ENCODE assay signal across 13 cellular contexts in the genomic region with DNA sequence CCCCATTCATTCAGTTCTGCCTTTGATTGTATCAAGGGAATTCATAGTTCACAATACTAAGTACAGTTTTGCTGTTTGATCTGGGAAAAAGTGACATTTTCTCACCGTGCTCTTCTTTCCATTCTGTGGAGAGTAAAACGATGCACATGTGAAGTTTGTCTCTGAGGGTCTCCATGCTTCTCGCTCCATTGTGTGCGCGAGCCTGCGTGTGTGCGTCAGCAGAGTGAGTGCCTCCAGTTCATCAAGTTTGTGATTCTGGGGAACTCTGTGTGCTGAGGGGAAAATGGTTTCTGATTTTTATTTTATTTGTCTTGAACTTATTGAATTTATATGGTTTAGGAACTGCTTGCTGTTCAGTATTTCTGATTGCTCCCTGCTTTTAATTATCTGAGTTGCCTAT. TPM values are rescaled to one million over a fixed set of nuclear protein-coding genes. Genes with fewer than 3 reads are reported as not detected.
DNase-seq lines count a peak whose midpoint lies in the region; ATAC-seq and TF ChIP-seq lines count a peak whose summit lies in the region.
"Had no signal": no experiment of that assay in that cellular context is flagged by ENCODE, and none has a peak within 500 bp of the region (broad histone marks: within the 10 kb centered on the region; RNA-seq: fewer than 3 reads in every experiment).

No MANE protein-coding gene starts in this region.

- H2AFZ ChIP-seq in PC-9, result no peak overlapping the region

- intact Hi-C loops in PC-9 (cut with micrococcal nuclease; ENCODE audit: unreplicated experiment), result no loop called here

- H3K36me3 ChIP-seq in PC-9 (ENCODE audit: low read depth), result peaks cover 3% of the 10 kb centered on the region; the same call in 1 of the 2 replicates

- no peak for TF ChIP-seq CTCF in PC-9 (conservative IDR thresholded peaks at IDR 0.05)
- TF ChIP-seq CTCF in endothelial cell (IDR thresholded peaks at IDR 0.05; ENCODE audit: unreplicated experiment), result no peak

- H3K4me1 Mint-ChIP-seq in activated T-cell treated with anti-CD3 and anti-CD28 coated beads, Interleukin-2, amount 50 U/mL, for 72 hours (ENCODE audit: low read depth), result peaks cover 42% of the 10 kb centered on the region
- H3K4me1 Mint-ChIP-seq in endothelial cell (ENCODE audit: unreplicated experiment), result peaks cover 12% of the 10 kb centered on the region
- peaks cover 41% of the 10 kb centered on the region for H3K4me1 Mint-ChIP-seq in stimulated activated effector memory CD8-positive, alpha-beta T cell treated with anti-CD3 and anti-CD28 coated beads, Interleukin-12 subunit alpha, Interleukin-12 subunit beta, amount 100 ng/mL, for 72 hours

- no peak for ATAC-seq in activated T-cell treated with anti-CD3 and anti-CD28 coated beads, Interleukin-2, amount 50 U/mL, for 72 hours (replicated peaks in 1 of 2)
- no peak for ATAC-seq in stimulated activated effector memory CD8-positive, alpha-beta T cell treated with anti-CD3 and anti-CD28 coated beads, Interleukin-12 subunit alpha, Interleukin-12 subunit beta, amount 100 ng/mL, for 72 hours
- ATAC-seq in GM18511 (IDR thresholded peaks at IDR 0.05; ENCODE audit: unreplicated experiment) (no peak), HG02885 (IDR thresholded peaks at IDR 0.05; ENCODE audit: poor library complexity, unreplicated experiment) (no peak)
- ATAC-seq: esophagus mucosa had no signal

- H3F3A ChIP-seq in PC-9 (ENCODE audit: insufficient read depth, low read depth), result peaks cover 27% of the 10 kb centered on the region; the same call in 1 of the 2 replicates

- H3K9me3 ChIP-seq in PC-9 (ENCODE audit: insufficient read depth, low read depth), result no peaks in the 10 kb centered on the region

- peak overlapping the region; percentile 90 to 92 for H3K4me3 Mint-ChIP-seq in activated T-cell treated with anti-CD3 and anti-CD28 coated beads, Interleukin-2, amount 50 U/mL, for 72 hours
- peak overlapping the region; percentile 87 for H3K4me3 Mint-ChIP-seq in endothelial cell (ENCODE audit: unreplicated experiment)
- peak overlapping the region; percentile 82 for H3K4me3 Mint-ChIP-seq in stimulated activated effector memory CD8-positive, alpha-beta T cell treated with anti-CD3 and anti-CD28 coated beads, Interleukin-12 subunit alpha, Interleukin-12 subunit beta, amount 100 ng/mL, for 72 hours

- BruUV-seq in PC-9 (replicated peaks; lab: Mats Ljungman, UMichigan), result no TSS peak

- CTCF ChIA-PET in PC-9 (lab: Charles Lee), result interaction anchor here (1.3 kb wide), 1 partner anchor 183 kb away, joined by 4 read pairs; no protein-coding TSS in a partner anchor

- peaks cover 2% of the 10 kb centered on the region in 2 donors for H3K36me3 Mint-ChIP-seq in activated T-cell treated with anti-CD3 and anti-CD28 coated beads, Interleukin-2, amount 50 U/mL, for 72 hours (ENCODE audit: insufficient read depth in 2 of 2)
- H3K36me3 Mint-ChIP-seq in endothelial cell (ENCODE audit: low read depth, unreplicated experiment), result no peaks in the 10 kb centered on the region
- peaks cover 21% of the 10 kb centered on the region for H3K36me3 Mint-ChIP-seq in stimulated activated effector memory CD8-positive, alpha-beta T cell treated with anti-CD3 and anti-CD28 coated beads, Interleukin-12 subunit alpha, Interleukin-12 subunit beta, amount 100 ng/mL, for 72 hours

- H3K79me2 ChIP-seq in PC-9 (ENCODE audit: low read depth), result peaks cover 61% of the 10 kb centered on the region

- H3K27ac ChIP-seq in PC-9, result peak overlapping the region; percentile 85; the same call in 1 of the 2 replicates

- peak in 1 of 2 donors; percentile 11 for DNase-seq in activated T-cell treated with anti-CD3 and anti-CD28 coated beads, Interleukin-2, amount 50 U/mL, for 72 hours
- DNase-seq in activated T-cell treated with anti-CD3 and anti-CD28 coated beads, Interleukin-2, amount 50 U/mL, for 48 hours, result no peak
- DNase-seq in PC-9 (no peak), endothelial cell (ENCODE audit: low spot score) (no peak), NCI-H187 treated with DMSO at 0.1 percent for 48 hours (lab: John Stamatoyannopoulos, UW) (no peak)
- no peak for DNase-seq in stimulated activated effector memory CD8-positive, alpha-beta T cell treated with anti-CD3 and anti-CD28 coated beads, Interleukin-12 subunit alpha, Interleukin-12 subunit beta, amount 100 ng/mL, for 72 hours (ENCODE audit: low spot score in 2 of 2)
- DNase-seq: activated CD4-positive, alpha-beta T cell treated with anti-CD3 and anti-CD28 coated beads, Interleukin-2, amount 50 U/mL, for 48 hours; C1 segment of cervical spinal cord; midbrain; NCI-H510A treated with DMSO at 0.1 percent for 48 hours had no signal

- peak overlapping the region; percentile 80 for H3K27ac Mint-ChIP-seq in activated T-cell treated with anti-CD3 and anti-CD28 coated beads, Interleukin-2, amount 50 U/mL, for 72 hours
- peak overlapping the region; percentile 64 for H3K27ac Mint-ChIP-seq in endothelial cell (ENCODE audit: unreplicated experiment)
- peak overlapping the region; percentile 92 for H3K27ac Mint-ChIP-seq in stimulated activated effector memory CD8-positive, alpha-beta T cell treated with anti-CD3 and anti-CD28 coated beads, Interleukin-12 subunit alpha, Interleukin-12 subunit beta, amount 100 ng/mL, for 72 hours

- H3K4me3 ChIP-seq in PC-9, result peak overlapping the region; percentile 91; the same call in 1 of the 2 replicates

- peaks cover 17% of the 10 kb centered on the region for H3K27me3 Mint-ChIP-seq in activated T-cell treated with anti-CD3 and anti-CD28 coated beads, Interleukin-2, amount 50 U/mL, for 72 hours (ENCODE audit: low read depth)
- H3K27me3 Mint-ChIP-seq in endothelial cell (ENCODE audit: unreplicated experiment), result no peaks in the 10 kb centered on the region

- H3K9me3 Mint-ChIP-seq in activated T-cell treated with anti-CD3 and anti-CD28 coated beads, Interleukin-2, amount 50 U/mL, for 72 hours, result no peaks in the 10 kb centered on the region
- no peaks in the 10 kb centered on the region for H3K9me3 Mint-ChIP-seq in endothelial cell (ENCODE audit: unreplicated experiment)
- H3K9me3 Mint-ChIP-seq in stimulated activated effector memory CD8-positive, alpha-beta T cell treated with anti-CD3 and anti-CD28 coated beads, Interleukin-12 subunit alpha, Interleukin-12 subunit beta, amount 100 ng/mL, for 72 hours, result no peaks in the 10 kb centered on the region

- peaks cover 35% of the 10 kb centered on the region for H3K4me1 ChIP-seq in PC-9 (replicated peaks; ENCODE audit: insufficient read depth)

- H3K9me2 ChIP-seq in PC-9 (ENCODE audit: insufficient read depth), result no peaks in the 10 kb centered on the region

- H3K4me2 ChIP-seq in PC-9, result peak overlapping the region; percentile 100

- H4K20me1 ChIP-seq in PC-9 (ENCODE audit: insufficient read depth), result 0 out of 2 replicates have a peak, but pooled peaks cover 4% of the 10 kb centered on the region

- H3K27me3 ChIP-seq in PC-9 (ENCODE audit: insufficient read depth, low read depth), result no peaks in the 10 kb centered on the region

- POLR2A ChIA-PET in PC-9 (lab: Charles Lee; ENCODE audit: unreplicated experiment), result no interaction called here

RNA-seq across cellular contexts. Expression of gene STK26, which starts 2.0 kb away (rescaled TPM):
- 10 to 100 TPM; 57.9 to 73.4 TPM for total RNA-seq in activated T-cell treated with anti-CD3 and anti-CD28 coated beads, Interleukin-2, amount 50 U/mL, for 72 hours
- total RNA-seq in PC-9 (2021), result 41.1 and 48.4 TPM in 2 replicates
- total RNA-seq in endothelial cell (ENCODE audit: unreplicated experiment), result 29.7 TPM
